In genomic region chr3:23004971-23005370, GRCh38 we compare ENCODE assay signal across 16 cellular contexts.
A peak's percentile ranks its signal among the peaks of the same experiment; 100 is the strongest.
DNase-seq lines count a peak whose midpoint lies in the region; ATAC-seq and TF ChIP-seq lines count a peak whose summit lies in the region.
"Had no signal": no experiment of that assay in that cellular context is flagged by ENCODE, and none has a peak within 500 bp of the region (broad histone marks: within the 10 kb centered on the region; RNA-seq: fewer than 3 reads in every experiment).

No MANE protein-coding gene starts in this region.

- no peaks in the 10 kb centered on the region for H3K36me3 ChIP-seq in GM23248 (ENCODE audit: low read depth)
- no peaks in the 10 kb centered on the region for H3K36me3 ChIP-seq in RWPE2 (ENCODE audit: low read depth)
- H3K36me3 ChIP-seq: thoracic aorta had no signal

- no peaks in the 10 kb centered on the region for H3K27me3 Mint-ChIP-seq in T-cell

- no peak for TF ChIP-seq POLR2A in GM18505 (IDR thresholded peaks at IDR 0.05; ENCODE audit: borderline replicate concordance, extremely low read depth, insufficient read depth, insufficient read length)

- DNase-seq in GM23248, result peak; percentile 82
- DNase-seq in RWPE2 (ENCODE audit: low spot score), result no peak
- peak; percentile 84 for DNase-seq in fibroblast of mammary gland (ENCODE audit: low read depth)
- peak; percentile 66 for DNase-seq in skeletal muscle cell (ENCODE audit: low read depth)
- DNase-seq in epidermal melanocyte (ENCODE audit: insufficient read length, low spot score), result no peak
- no peak for DNase-seq in T-cell
- DNase-seq in NCI-H2227 (lab: John Stamatoyannopoulos, UW; ENCODE audit: unreplicated experiment), result no peak
- DNase-seq: body of pancreas, DMS 273 treated with DMSO at 0.1 percent for 48 hours, immature natural killer cell, NCI-H187 treated with DMSO at 0.1 percent for 48 hours had no signal

- no peaks in the 10 kb centered on the region for H3K9me2 ChIP-seq in GM23248 (ENCODE audit: insufficient read depth)

- 34 to 42% methylated on average over 5 of the region's 5 CpGs for WGBS in GM23248 (ENCODE audit: low coverage in 1 of 2, low lambda C conversion rate in 2 of 2, missing lambda C conversion rate in 2 of 2), 2 experiments

- in situ Hi-C loops in GM23248 (cut with MboI), result no loop called here

- H3K27ac ChIP-seq in GM23248 (no peak overlapping the region), RWPE2 (ENCODE audit: poor library complexity, severe bottlenecking) (peak overlapping the region; percentile 39)
- H3K27ac ChIP-seq: body of pancreas, skin epidermis, thoracic aorta had no signal

- H4K20me1 ChIP-seq in GM23248 (ENCODE audit: insufficient read depth), result no peaks in the 10 kb centered on the region

- H3K27me3 ChIP-seq in GM23248 (replicated peaks; ENCODE audit: insufficient read depth) (no peaks in the 10 kb centered on the region), RWPE2 (ENCODE audit: insufficient read depth, poor library complexity, severe bottlenecking) (no peaks in the 10 kb centered on the region)
- H3K27me3 ChIP-seq: body of pancreas had no signal

- no peaks in the 10 kb centered on the region for H3K36me3 Mint-ChIP-seq in T-cell
- H3K36me3 Mint-ChIP-seq: immature natural killer cell had no signal

- no peaks in the 10 kb centered on the region for H3K9me3 Mint-ChIP-seq in T-cell

- H3K4me1 ChIP-seq in GM23248 (ENCODE audit: insufficient read depth) (peaks cover 14% of the 10 kb centered on the region), RWPE2 (ENCODE audit: insufficient read depth, poor library complexity, severe bottlenecking) (peaks cover 22% of the 10 kb centered on the region)

- 0 out of 2 replicates have a peak, but pooled peaks cover 4% of the 10 kb centered on the region for H3F3A ChIP-seq in GM23248 (ENCODE audit: insufficient read depth)

- no peaks in the 10 kb centered on the region for H3K9me3 ChIP-seq in GM23248 (ENCODE audit: low read depth)
- H3K9me3 ChIP-seq in RWPE2 (ENCODE audit: severe bottlenecking), result no peaks in the 10 kb centered on the region
- H3K9me3 ChIP-seq: body of pancreas, thoracic aorta had no signal

- H3K9ac ChIP-seq in GM23248, result no peak overlapping the region

- no peak overlapping the region for H2AFZ ChIP-seq in GM23248

- H3K4me1 Mint-ChIP-seq in T-cell, result no peaks in the 10 kb centered on the region
- H3K4me1 Mint-ChIP-seq: immature natural killer cell had no signal

- no peak overlapping the region for H3K4me2 ChIP-seq in GM23248 (ENCODE audit: unreplicated experiment)

- H3K4me3 Mint-ChIP-seq in T-cell, result no peak overlapping the region
- H3K4me3 Mint-ChIP-seq: immature natural killer cell had no signal

- CTCF ChIA-PET in T-cell (lab: Charles Lee), result no interaction called here

- no peaks in the 10 kb centered on the region for H3K79me2 ChIP-seq in GM23248 (ENCODE audit: insufficient read depth)

- TF ChIP-seq CTCF in RWPE2 (IDR thresholded peaks at IDR 0.05; ENCODE audit: poor library complexity, severe bottlenecking) (no peak), fibroblast of mammary gland (conservative IDR thresholded peaks at IDR 0.05; ENCODE audit: control insufficient read depth, insufficient read depth, low read depth, low read length) (no peak)

- ATAC-seq in RWPE2 (ENCODE audit: low read depth), result peak; percentile 97
- ATAC-seq in T-cell (replicated peaks in 1 of 4), result no peak
- ATAC-seq in GM18505 (IDR thresholded peaks at IDR 0.05; ENCODE audit: unreplicated experiment), result no peak
- ATAC-seq: activated CD4-positive, CD25-positive, alpha-beta regulatory T cell treated with anti-CD3 and anti-CD28 coated beads, Interleukin-2, amount 50 U/mL, for 24 hours; body of pancreas; GM12878 had no signal

- no peak overlapping the region for H3K27ac Mint-ChIP-seq in T-cell
- H3K27ac Mint-ChIP-seq: immature natural killer cell had no signal

- H3K4me3 ChIP-seq in GM23248, result no peak overlapping the region
- H3K4me3 ChIP-seq in RWPE2 (ENCODE audit: severe bottlenecking), result no peak overlapping the region
- no peak overlapping the region for H3K4me3 ChIP-seq in fibroblast of mammary gland (ENCODE audit: control insufficient read depth, low read depth, low read length)
- no peak overlapping the region for H3K4me3 ChIP-seq in skeletal muscle cell (ENCODE audit: low read depth, low read length)
- H3K4me3 ChIP-seq: body of pancreas, GM12878, skin epidermis, thoracic aorta had no signal

- POLR2A ChIA-PET in T-cell (lab: Charles Lee), result no interaction called here

Comparison
In these comparisons a context has a peak if more than half of its experiments do, and no peak if none do; other contexts are left out.
1. DNase-seq: peak in GM23248 (single experiment), fibroblast of mammary gland (single experiment) and skeletal muscle cell (single experiment); none in RWPE2 (single experiment), epidermal melanocyte (single experiment), T-cell (0 of 34) and NCI-H2227 (single experiment).